21 cellular contexts compared by ENCODE assay signal in the genomic region with DNA sequence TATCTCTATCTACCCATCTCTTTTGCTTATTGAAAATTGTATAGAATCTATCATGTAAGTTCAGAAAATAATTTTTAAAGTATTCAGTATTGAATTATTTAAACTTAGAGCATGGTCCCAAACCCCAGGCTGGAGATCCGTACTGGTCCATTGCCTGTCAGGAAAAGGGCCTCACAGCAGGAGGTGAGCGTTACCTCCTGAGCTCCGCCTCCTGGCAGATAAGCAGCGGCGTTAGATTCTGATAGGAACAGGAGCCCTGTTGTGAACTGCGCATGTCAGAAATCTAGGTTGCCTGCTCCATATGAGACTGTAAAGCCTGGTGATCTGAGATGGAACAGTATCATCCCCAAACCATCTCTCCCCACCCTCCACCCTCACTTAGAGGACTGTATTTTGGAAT.
"Had no signal": no experiment of that assay in that cellular context is flagged by ENCODE, and none has a peak within 500 bp of the region (broad histone marks: within the 10 kb centered on the region; RNA-seq: fewer than 3 reads in every experiment).

No MANE protein-coding gene starts in this region.

- H3K79me2 ChIP-seq: hepatocyte had no signal

- DNase-seq: dermis blood vessel endothelial cell; dorsolateral prefrontal cortex; effector CD4-positive, alpha-beta T cell; effector memory CD4-positive, alpha-beta T cell; erythroblast; esophagus squamous epithelium; foreskin fibroblast; foreskin melanocyte; gastrocnemius medialis; heart left ventricle; hypothalamus; left cardiac atrium; left lung; left ventricle myocardium superior; lower lobe of right lung; mesenchymal stem cell; midbrain had no signal

- ATAC-seq: esophagus mucosa, gastrocnemius medialis, heart left ventricle, left cardiac atrium, left lung, left ventricle myocardium superior, lower lobe of right lung had no signal

- H3K27ac ChIP-seq: coronary artery, dorsolateral prefrontal cortex, epithelial cell of prostate, esophagus squamous epithelium, gastrocnemius medialis, heart left ventricle, hepatocyte, left lung, lower lobe of right lung had no signal

- H2AFZ ChIP-seq: hepatocyte had no signal

- H3K36me3 ChIP-seq: esophagus squamous epithelium, gastrocnemius medialis, heart left ventricle, left lung, lower lobe of right lung had no signal

- H3K9me3 ChIP-seq: esophagus squamous epithelium, gastrocnemius medialis, lower lobe of right lung had no signal

- H3K4me2 ChIP-seq: hepatocyte had no signal

- H3K4me1 ChIP-seq: esophagus squamous epithelium, gastrocnemius medialis, heart left ventricle, left lung, lower lobe of right lung had no signal

- H3K27me3 ChIP-seq: esophagus squamous epithelium, gastrocnemius medialis, heart left ventricle, hepatocyte, left lung had no signal

- H3K4me3 ChIP-seq: coronary artery, dorsolateral prefrontal cortex, esophagus squamous epithelium, gastrocnemius medialis, heart left ventricle, hepatocyte, left lung, lower lobe of right lung had no signal
